Comparison of ENCODE assay signal across 26 cellular contexts in the genomic region with DNA sequence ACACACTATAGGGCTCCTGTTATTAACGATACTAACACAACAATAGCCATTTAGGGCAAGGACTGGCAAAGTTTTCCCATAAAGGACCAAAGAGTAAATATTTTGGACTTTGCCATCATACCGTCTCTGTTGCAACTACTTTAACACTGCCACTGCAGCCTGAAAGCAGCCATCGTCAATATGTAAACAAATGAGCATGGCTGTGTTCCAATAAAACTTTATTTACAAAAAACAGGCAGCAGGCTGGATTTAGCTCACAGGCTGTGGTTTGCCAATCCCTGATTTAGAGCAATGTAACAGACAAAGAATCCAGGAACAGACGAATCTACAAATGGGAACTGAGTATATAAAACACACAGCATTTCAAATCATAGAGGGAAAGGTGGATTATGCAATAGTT.
"Had no signal": no experiment of that assay in that cellular context is flagged by ENCODE, and none has a peak within 500 bp of the region (broad histone marks: within the 10 kb centered on the region; RNA-seq: fewer than 3 reads in every experiment).

No MANE protein-coding gene starts in this region.

- H3K36me3 Mint-ChIP-seq: activated CD4-positive, alpha-beta memory T cell treated with anti-CD3 and anti-CD28 coated beads for 36 hours; activated naive CD8-positive, alpha-beta T cell treated with anti-CD3 and anti-CD28 coated beads, Interleukin-2, amount 10 ng/mL, durations not matched to agents 7 days and 5 days; memory B cell; naive thymus-derived CD4-positive, alpha-beta T cell; neural progenitor cell had no signal

- H3K4me3 Mint-ChIP-seq: activated B cell treated with CpG ODN at 0.5 μM for 24 hours; activated CD4-positive, alpha-beta memory T cell treated with anti-CD3 and anti-CD28 coated beads for 36 hours; activated naive CD8-positive, alpha-beta T cell treated with anti-CD3 and anti-CD28 coated beads, Interleukin-2, amount 10 ng/mL, durations not matched to agents 7 days and 5 days; activated T-helper 1 cell treated with anti-CD3 and anti-CD28 coated beads, Interleukin-12 subunit alpha, Interleukin-12 subunit beta, Interleukin-2, Interleukin-4 antibody, amounts not matched to agents 30 ng/mL and 10 ng/mL and 1 ng/mL, durations not matched to agents 14 hours and 24 hours and 36 hours; effector memory CD8-positive, alpha-beta T cell; memory B cell; naive thymus-derived CD4-positive, alpha-beta T cell; neural progenitor cell had no signal

- H3K36me3 ChIP-seq: left lung, neural progenitor cell, right atrium auricular region, stomach, vagina had no signal

- H3K4me2 ChIP-seq: neural progenitor cell had no signal

- H3K4me1 Mint-ChIP-seq: activated B cell treated with CpG ODN at 0.5 μM for 24 hours; activated naive CD8-positive, alpha-beta T cell treated with anti-CD3 and anti-CD28 coated beads, Interleukin-2, amount 10 ng/mL, durations not matched to agents 7 days and 5 days; memory B cell; neural progenitor cell had no signal

- FAIRE-seq: keratinocyte, small intestine had no signal

- H3K27ac Mint-ChIP-seq: activated B cell treated with CpG ODN at 0.5 μM for 24 hours; activated CD4-positive, alpha-beta memory T cell treated with anti-CD3 and anti-CD28 coated beads for 36 hours; activated naive CD8-positive, alpha-beta T cell treated with anti-CD3 and anti-CD28 coated beads, Interleukin-2, amount 10 ng/mL, durations not matched to agents 7 days and 5 days; activated T-helper 1 cell treated with anti-CD3 and anti-CD28 coated beads, Interleukin-12 subunit alpha, Interleukin-12 subunit beta, Interleukin-2, Interleukin-4 antibody, amounts not matched to agents 30 ng/mL and 10 ng/mL and 1 ng/mL, durations not matched to agents 14 hours and 24 hours and 36 hours; effector memory CD8-positive, alpha-beta T cell; memory B cell; naive thymus-derived CD4-positive, alpha-beta T cell; neural progenitor cell; progenitor cell of endocrine pancreas had no signal

- H3K9ac ChIP-seq: neural progenitor cell had no signal

- H3K27me3 ChIP-seq: body of pancreas, neural progenitor cell, right atrium auricular region, stomach, vagina had no signal

- H3K27me3 Mint-ChIP-seq: progenitor cell of endocrine pancreas had no signal

- H3K4me1 ChIP-seq: body of pancreas, left lung, neural progenitor cell, right atrium auricular region, stomach, vagina had no signal

- ATAC-seq: body of pancreas; effector memory CD8-positive, alpha-beta T cell; left lung; mucosa of descending colon; naive thymus-derived CD4-positive, alpha-beta T cell had no signal

- H3K4me3 ChIP-seq: body of pancreas, left lung, mucosa of descending colon, neural progenitor cell, right atrium auricular region, stomach, vagina had no signal

- H3K27ac ChIP-seq: body of pancreas, left lung, neural progenitor cell, right atrium auricular region, stomach, vagina had no signal

- DNase-seq: activated B cell treated with CpG ODN at 0.5 μM for 24 hours; activated CD4-positive, alpha-beta memory T cell treated with anti-CD3 and anti-CD28 coated beads for 36 hours; activated CD4-positive, alpha-beta T cell treated with anti-CD3 and anti-CD28 coated beads for 4 hours; activated naive CD4-positive, alpha-beta T cell; activated naive CD8-positive, alpha-beta T cell treated with anti-CD3 and anti-CD28 coated beads, Interleukin-2, amount 10 ng/mL, durations not matched to agents 7 days and 5 days; activated T-cell treated with anti-CD3 and anti-CD28 coated beads for 4 hours; body of pancreas; effector memory CD8-positive, alpha-beta T cell; foreskin melanocyte; head of caudate nucleus; left lung; mucosa of descending colon; naive thymus-derived CD4-positive, alpha-beta T cell; small intestine; stimulated activated CD4-positive, alpha-beta T cell treated with anti-CD3 and anti-CD28 coated beads, Interleukin-15, amount 100 ng/mL, for 24 hours; stimulated activated CD4-positive, alpha-beta T cell treated with anti-CD3 and anti-CD28 coated beads, Interleukin-2, amount 100 ng/mL, for 48 hours; stomach; T-helper 9 cell; trophoblast cell had no signal

- H3K9me3 ChIP-seq: body of pancreas, left lung, mucosa of descending colon, right atrium auricular region, stomach, vagina had no signal

- H3K9me3 Mint-ChIP-seq: activated B cell treated with CpG ODN at 0.5 μM for 24 hours; activated CD4-positive, alpha-beta memory T cell treated with anti-CD3 and anti-CD28 coated beads for 36 hours; activated naive CD8-positive, alpha-beta T cell treated with anti-CD3 and anti-CD28 coated beads, Interleukin-2, amount 10 ng/mL, durations not matched to agents 7 days and 5 days; activated T-helper 1 cell treated with anti-CD3 and anti-CD28 coated beads, Interleukin-12 subunit alpha, Interleukin-12 subunit beta, Interleukin-2, Interleukin-4 antibody, amounts not matched to agents 30 ng/mL and 10 ng/mL and 1 ng/mL, durations not matched to agents 14 hours and 24 hours and 36 hours; effector memory CD8-positive, alpha-beta T cell; memory B cell; neural progenitor cell had no signal

- H2AFZ ChIP-seq: neural progenitor cell had no signal
